1 cellular context compared by ENCODE assay signal in genomic region chr18:26167592-26167991, GRCh38.
TF ChIP-seq lines count a peak whose summit lies in the region.

No MANE protein-coding gene starts in this region.

TF ChIP-seq in GM12878, 131 proteins besides CTCF, POLR2A, EP300 and RAD21 (continued from another document):
- TF ChIP-seq ZNF384 (IDR thresholded peaks at IDR 0.05; ENCODE audit: borderline replicate concordance, low read depth, low read length) (peak; percentile 88), PAX5 (IDR thresholded peaks at IDR 0.05; ENCODE audit: borderline replicate concordance, low read depth, low read length) (peak; percentile 18; the same call in 1 of the 2 replicates), NBN (IDR thresholded peaks at IDR 0.05) (peak; percentile 68), TCF3 (IDR thresholded peaks at IDR 0.05; ENCODE audit: borderline replicate concordance, insufficient read depth, low read depth, low read length) (0 out of 2 replicates have a peak, but pooled peaks have one; percentile 60), BCL11A (IDR thresholded peaks at IDR 0.05; ENCODE audit: low read depth, low read length) (peak; percentile 31; the same call in 1 of the 2 replicates), BMI1 (IDR thresholded peaks at IDR 0.05; ENCODE audit: borderline replicate concordance) (peak; percentile 75), MLLT1 (IDR thresholded peaks at IDR 0.05) (peak; percentile 97), ZNF207 (IDR thresholded peaks at IDR 0.05; ENCODE audit: borderline replicate concordance) (peak; percentile 44; the same call in 1 of the 2 replicates), ZBTB40 (IDR thresholded peaks at IDR 0.05; ENCODE audit: borderline replicate concordance) (peak; percentile 99), E2F8 (IDR thresholded peaks at IDR 0.05; ENCODE audit: low read depth, partially characterized antibody) (peak; percentile 53), SKIL (IDR thresholded peaks at IDR 0.05; ENCODE audit: low read depth, poor library complexity, severe bottlenecking) (peak; percentile 64), MTA2 (IDR thresholded peaks at IDR 0.05; ENCODE audit: low read depth) (peak; percentile 87), NR2C1 (IDR thresholded peaks at IDR 0.05) (peak; percentile 30; the same call in 1 of the 2 replicates), NR2F1 (conservative IDR thresholded peaks at IDR 0.05) (peak; percentile 58; the same call in 1 of the 2 replicates), BHLHE40 (IDR thresholded peaks at IDR 0.05; ENCODE audit: borderline replicate concordance in 1 of 2, low read depth in 2 of 2, low read length in 1 of 2) (peak in 1 of 2 experiments; percentile 28; a peak in 1 of 4 replicates), ZNF217 (IDR thresholded peaks at IDR 0.05) (peak; percentile 55; the same call in 1 of the 2 replicates), TCF12 (IDR thresholded peaks at IDR 0.05; ENCODE audit: low read depth, low read length) (peak; percentile 83; the same call in 1 of the 2 replicates), ATF7 (IDR thresholded peaks at IDR 0.05; ENCODE audit: low read depth) (peak; percentile 60; the same call in 1 of the 2 replicates)
